In the genomic region with DNA sequence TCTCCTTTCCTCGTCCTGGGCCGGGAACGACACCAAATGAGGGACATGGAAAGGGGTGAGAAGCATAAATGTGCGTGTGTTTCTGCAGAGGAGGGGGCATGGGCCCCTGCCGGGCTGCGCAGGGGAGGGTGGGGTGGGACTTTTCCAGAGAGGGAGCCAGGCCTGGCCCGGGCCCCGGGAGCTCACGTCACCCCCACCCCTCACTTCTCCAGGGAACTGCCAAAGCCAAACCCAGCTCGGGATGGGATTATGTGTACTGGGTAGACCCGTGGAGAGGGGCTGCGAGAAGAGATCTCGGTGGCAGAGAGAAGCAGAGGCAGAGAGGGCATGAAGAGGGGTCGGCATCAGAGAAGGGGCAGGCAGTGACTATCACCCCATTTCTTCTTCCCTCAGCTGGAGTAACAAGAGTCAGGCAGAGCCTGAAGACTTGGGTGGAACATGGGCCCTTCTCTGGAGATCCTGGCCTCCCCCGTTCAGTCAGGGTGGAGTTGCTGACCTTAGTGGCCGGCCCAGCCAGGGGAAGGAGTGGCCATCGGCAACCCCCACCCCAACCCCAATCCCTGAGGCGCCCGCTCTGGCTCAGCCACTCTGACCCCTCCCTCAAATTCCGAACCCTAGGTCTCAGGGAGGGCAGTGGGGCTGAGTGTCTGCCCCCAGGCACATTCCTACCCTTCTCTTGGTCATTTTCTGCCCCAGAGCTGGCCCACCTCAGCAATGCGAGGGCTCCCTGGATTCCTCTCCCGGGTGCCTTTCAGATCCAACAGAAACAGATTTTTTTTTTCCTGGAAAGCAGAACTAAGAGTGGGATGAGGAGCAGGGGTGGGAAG, we compare ENCODE assay signal across 9 cellular contexts. TPM values are rescaled to one million over a fixed set of nuclear protein-coding genes. Genes with fewer than 3 reads are reported as not detected.
DNase-seq lines count a peak whose midpoint lies in the region; ATAC-seq, FAIRE-seq and TF ChIP-seq lines count a peak whose summit lies in the region.
"Had no signal": no experiment of that assay in that cellular context is flagged by ENCODE, and none has a peak within 500 bp of the region (broad histone marks: within the 10 kb centered on the region; RNA-seq: fewer than 3 reads in every experiment).

No MANE protein-coding gene starts in this region.

- H3K27ac ChIP-seq in CD4-positive, alpha-beta memory T cell (ENCODE audit: low read depth, low read length), result no peak overlapping the region
- H3K27ac ChIP-seq in heart right ventricle, result peak overlapping the region in 9 of 10 donors; percentile 81 to 94 (median 88)

- TF ChIP-seq CTCF in WI38 (IDR thresholded peaks at IDR 0.05; ENCODE audit: low read depth, low read length) (no peak), heart right ventricle (IDR thresholded peaks at IDR 0.05) (no peak), progenitor cell of endocrine pancreas (IDR thresholded peaks at IDR 0.05; ENCODE audit: unreplicated experiment) (no peak)

- peaks cover 9 to 12% of the 10 kb centered on the region in 2 donors for H3K27me3 Mint-ChIP-seq in CD4-positive, alpha-beta memory T cell
- peaks cover 17% of the 10 kb centered on the region for H3K27me3 Mint-ChIP-seq in progenitor cell of endocrine pancreas

- peak overlapping the region in 5 of 8 donors; percentile 57 to 81 (median 65) for H3K4me3 Mint-ChIP-seq in CD4-positive, alpha-beta memory T cell
- H3K4me3 Mint-ChIP-seq in progenitor cell of endocrine pancreas (ENCODE audit: low read depth), result no peak overlapping the region

- peak in 1 of 5 donors; percentile 32 for DNase-seq in CD4-positive, alpha-beta memory T cell
- DNase-seq in heart right ventricle, result no peak
- no peak for DNase-seq in progenitor cell of endocrine pancreas (ENCODE audit: low spot score, unreplicated experiment)
- no peak for DNase-seq in A172 (ENCODE audit: low spot score)
- DNase-seq in H54 (ENCODE audit: insufficient read length, low spot score), result no peak
- DNase-seq in putamen (ENCODE audit: low spot score), result no peak
- DNase-seq: activated naive CD4-positive, alpha-beta T cell treated with Interleukin-2 at 50 U/mL for 16 hours had no signal

- H3K4me1 ChIP-seq in CD4-positive, alpha-beta memory T cell (ENCODE audit: insufficient read depth, low read length), result peaks cover 23% of the 10 kb centered on the region
- peaks cover 14 to 59% (median 38%) of the 10 kb centered on the region in 9 donors for H3K4me1 ChIP-seq in heart right ventricle

- H3K9me3 ChIP-seq in CD4-positive, alpha-beta memory T cell (ENCODE audit: control insufficient read depth in 1 of 2, low read length in 2 of 2), result no peaks in the 10 kb centered on the region
- H3K9me3 ChIP-seq in heart right ventricle, result no peaks in the 10 kb centered on the region

- H3K36me3 ChIP-seq in CD4-positive, alpha-beta memory T cell (ENCODE audit: insufficient read depth, low read length), result no peaks in the 10 kb centered on the region
- peaks cover 0 to 10% (median 0%) of the 10 kb centered on the region in 9 donors for H3K36me3 ChIP-seq in heart right ventricle

- H3K36me3 Mint-ChIP-seq in CD4-positive, alpha-beta memory T cell, result peaks cover 0 to 2% of the 10 kb centered on the region in 2 donors
- no peaks in the 10 kb centered on the region for H3K36me3 Mint-ChIP-seq in progenitor cell of endocrine pancreas (ENCODE audit: insufficient read depth)

- POLR2A ChIA-PET in CD4-positive, alpha-beta memory T cell (lab: Charles Lee; ENCODE audit: partially characterized antibody), result interaction anchor here (0.8 to 2.9 kb wide), 5 partner anchors 11 to 77 kb away, joined by 3 to 13 read pairs (median 5); partner anchors contain the start of gene MCL1

- H3K27ac Mint-ChIP-seq in CD4-positive, alpha-beta memory T cell, result peak overlapping the region in 1 of 7 donors; percentile 46
- peak overlapping the region; percentile 67 for H3K27ac Mint-ChIP-seq in progenitor cell of endocrine pancreas

- no peaks in the 10 kb centered on the region for H3K9me3 Mint-ChIP-seq in CD4-positive, alpha-beta memory T cell
- H3K9me3 Mint-ChIP-seq in progenitor cell of endocrine pancreas (ENCODE audit: low read depth), result no peaks in the 10 kb centered on the region

- 51 to 62% methylated on average over 22 of the region's 22 CpGs for WGBS in heart right ventricle, 2 donors

- H3K4me1 Mint-ChIP-seq in CD4-positive, alpha-beta memory T cell, result peaks cover 14 to 27% (median 15%) of the 10 kb centered on the region in 4 donors
- peaks cover 7% of the 10 kb centered on the region for H3K4me1 Mint-ChIP-seq in progenitor cell of endocrine pancreas (ENCODE audit: low read depth)

- no peak for TF ChIP-seq POLR2A in H54 (IDR thresholded peaks at IDR 0.05; ENCODE audit: low read depth, low read length)

- CTCF ChIA-PET in CD4-positive, alpha-beta memory T cell (lab: Charles Lee; ENCODE audit: partially characterized antibody), result interaction anchor here (1.4 to 3.7 kb wide), 3 partner anchors 10 to 70 kb away, joined by 4 to 25 read pairs (median 4); no protein-coding TSS in a partner anchor

- ATAC-seq in heart right ventricle, result peak; percentile 6 to 39 (median 24)
- ATAC-seq in HG02938 (IDR thresholded peaks at IDR 0.05; ENCODE audit: unreplicated experiment), result no peak

- no peak for FAIRE-seq in H54 (lab: Jason Lieb, UNC)

- no peak overlapping the region for H3K4me3 ChIP-seq in CD4-positive, alpha-beta memory T cell (ENCODE audit: low read length in 2 of 2)
- H3K4me3 ChIP-seq in WI38 (ENCODE audit: low read depth, low read length) (peak overlapping the region; percentile 63), heart right ventricle (peak overlapping the region in 9 of 10 donors; percentile 47 to 69 (median 66))

- intact Hi-C loops in CD4-positive, alpha-beta memory T cell (cut with micrococcal nuclease), result no loop called here
- intact Hi-C loops in heart right ventricle (cut with DNase I), result loop anchor here in 3 of 10 donors (10.0 kb wide), 2 partner anchors 254 to 264 kb away; partner anchors contain the start of gene CTSK (in 1 of the 3)

- no peaks in the 10 kb centered on the region for H3K27me3 ChIP-seq in CD4-positive, alpha-beta memory T cell (ENCODE audit: insufficient read depth, low read length)
- H3K27me3 ChIP-seq in heart right ventricle, result no peaks in the 10 kb centered on the region

RNA-seq across cellular contexts. Expression of gene ADAMTSL4, which starts 1.2 kb away (rescaled TPM):
- under 1 TPM; 0.23 to 0.33 TPM for total RNA-seq in CD4-positive, alpha-beta memory T cell
- polyA plus RNA-seq in CD4-positive, alpha-beta memory T cell, result under 1 TPM in 1 of 2 donors, not detected in 1; 0.24 TPM
- total RNA-seq in heart right ventricle (10 to 100 TPM; 22.2 to 86.5 (median 40.7) TPM), progenitor cell of endocrine pancreas (5.5 and 6.9 TPM in 2 replicates)
- 10 to 100 TPM; 46.6 to 71.4 TPM for polyA plus RNA-seq in heart right ventricle
- total RNA-seq in A172 (2014; rRNA removed; shearing (Covaris generic)), result 0.38 and 2.3 TPM in 2 replicates

RNA-seq across cellular contexts. Expression of gene MCL1, which starts 29.0 kb away (rescaled TPM):
- 100 to 1,000 TPM; 314 to 331 TPM for total RNA-seq in CD4-positive, alpha-beta memory T cell
- 100 to 1,000 TPM; 116 to 207 TPM for polyA plus RNA-seq in CD4-positive, alpha-beta memory T cell
- total RNA-seq in heart right ventricle (100 to 1,000 TPM in 8 of 10 donors, 10 to 100 TPM in 2; 76.4 to 155 (median 122) TPM), progenitor cell of endocrine pancreas (204 and 212 TPM in 2 replicates)
- 10 to 100 TPM; 54.3 to 77.7 TPM for polyA plus RNA-seq in heart right ventricle
- 224 and 246 TPM in 2 replicates for total RNA-seq in A172 (2014; rRNA removed; shearing (Covaris generic))

RNA-seq across cellular contexts. Expression of gene FALEC, which starts 34.9 kb away (rescaled TPM):
- total RNA-seq in CD4-positive, alpha-beta memory T cell, result under 1 TPM in 1 of 2 experiments, not detected in 1; 0.64 TPM
- polyA plus RNA-seq in CD4-positive, alpha-beta memory T cell, result 1 to 10 TPM in 1 of 2 donors, not detected in 1; 1.1 TPM
- total RNA-seq in heart right ventricle (under 1 TPM in 2 of 10 donors, not detected in 8; 0.46 to 0.60 TPM), progenitor cell of endocrine pancreas (0.57 TPM in 1 of 2 replicates, not detected in the other)
- polyA plus RNA-seq in heart right ventricle, result not detected
- total RNA-seq in A172 (2014; rRNA removed; shearing (Covaris generic)), result 0.55 TPM in 1 of 2 replicates, not detected in the other

RNA-seq across cellular contexts. Expression of gene ECM1, which starts 42.5 kb away (rescaled TPM):
- 1 to 10 TPM; 1.9 to 2.0 TPM for total RNA-seq in CD4-positive, alpha-beta memory T cell
- not detected for polyA plus RNA-seq in CD4-positive, alpha-beta memory T cell
- total RNA-seq in heart right ventricle (10 to 100 TPM in 8 of 10 donors, 1 to 10 TPM in 2; 5.8 to 26.3 (median 12.8) TPM), progenitor cell of endocrine pancreas (1.9 and 2.1 TPM in 2 replicates)
- polyA plus RNA-seq in heart right ventricle, result 10 to 100 TPM; 24.7 to 28.2 TPM
- 101 and 135 TPM in 2 replicates for total RNA-seq in A172 (2014; rRNA removed; shearing (Covaris generic))

Comparison
In these comparisons a context has a peak if more than half of its experiments do, and no peak if none do; other contexts are left out.
1. H3K4me3 ChIP-seq: peak in WI38 (single experiment) and heart right ventricle (9 of 10); none in CD4-positive, alpha-beta memory T cell (0 of 2).